ENCODE assay signal across 7 cellular contexts in the genomic region with DNA sequence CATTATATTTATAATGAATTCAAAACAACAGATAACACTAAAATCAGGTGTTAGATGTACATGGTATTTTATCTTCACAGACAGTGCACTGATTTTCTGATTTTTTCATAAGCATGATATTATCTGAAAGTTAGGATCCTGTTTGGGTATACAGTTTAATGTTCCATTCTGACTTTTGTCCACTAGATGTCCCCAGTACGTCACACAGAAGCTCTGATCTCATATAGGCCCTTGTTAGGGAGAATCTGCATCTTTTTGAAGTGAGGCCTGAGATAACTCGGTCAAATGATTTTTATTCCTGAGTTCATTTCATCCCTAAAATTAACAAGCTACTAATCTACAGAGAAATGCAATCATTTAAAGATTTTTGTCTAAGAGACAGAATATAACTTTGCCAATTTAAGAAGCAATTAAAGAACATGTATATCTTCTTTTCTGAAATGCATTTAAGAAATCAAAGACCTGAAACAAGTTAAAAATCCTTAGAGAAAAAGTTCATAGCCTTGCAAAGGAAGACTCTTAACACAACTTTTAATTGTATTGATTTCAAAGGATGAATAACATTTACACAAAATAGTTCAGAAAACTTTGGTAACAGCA.
DNase-seq lines count a peak whose midpoint lies in the region; ATAC-seq, FAIRE-seq and TF ChIP-seq lines count a peak whose summit lies in the region.

No MANE protein-coding gene starts in this region.

- no peaks in the 10 kb centered on the region for H3K9me1 ChIP-seq in K562 (ENCODE audit: control insufficient read depth, insufficient read depth, low read length)

- H4K20me1 ChIP-seq in K562 (replicated peaks; ENCODE audit: control insufficient read depth, insufficient read depth, low read length): no peaks in the 10 kb centered on the region

- peaks cover 13% of the 10 kb centered on the region for H3K4me1 Mint-ChIP-seq in stimulated activated naive CD8-positive, alpha-beta T cell treated with anti-CD3 and anti-CD28 coated beads, Interleukin-15, amount 100 ng/mL, for 72 hours

- H3K36me3 ChIP-seq in K562 (ENCODE audit: control insufficient read depth, insufficient read depth, low read length): no peaks in the 10 kb centered on the region

- H3K4me1 ChIP-seq in K562 (replicated peaks in 1 of 2; ENCODE audit: control insufficient read depth in 2 of 2, insufficient read depth in 2 of 2, low read length in 2 of 2): no peaks in the 10 kb centered on the region

- WGBS in K562 (ENCODE audit: insufficient coverage, low coverage, missing lambda C conversion rate): 0% methylated on average over 2 of the region's 2 CpGs

- DNase-seq in EH (ENCODE audit: low read depth): peak; percentile 72
- DNase-seq in NCI-H460 (ENCODE audit: extremely low read depth, low read depth): peak; percentile 66
- peak; percentile 52 to 70 (median 58) for DNase-seq in K562 (ENCODE audit: extremely low read depth in 1 of 4, low spot score in 3 of 4)
- DNase-seq in iPS-NIHi11 (ENCODE audit: low spot score): peak; percentile 38
- no peak for DNase-seq in stimulated activated naive CD8-positive, alpha-beta T cell treated with anti-CD3 and anti-CD28 coated beads, Interleukin-15, amount 100 ng/mL, for 72 hours

- H3K9ac ChIP-seq in K562 (ENCODE audit: insufficient read depth in 1 of 2, low read depth in 2 of 2, low read length in 2 of 2): no peak overlapping the region

- intact Hi-C loops in K562 (cut with micrococcal nuclease): loop anchor here (1.0 to 2.0 kb wide), 3 partner anchors 34 to 670 kb away; no protein-coding TSS in a partner anchor

- ATAC-seq in GM19395 (IDR thresholded peaks at IDR 0.05; ENCODE audit: unreplicated experiment) (peak; percentile 95), HG03196 (IDR thresholded peaks at IDR 0.05; ENCODE audit: unreplicated experiment) (peak; percentile 95), K562 (peak; percentile 97)
- ATAC-seq in stimulated activated naive CD8-positive, alpha-beta T cell treated with anti-CD3 and anti-CD28 coated beads, Interleukin-15, amount 100 ng/mL, for 72 hours: peak; percentile 86

- in situ Hi-C loops in K562 (cut with MboI): no loop called here

- no peak overlapping the region for H2AFZ ChIP-seq in K562 (ENCODE audit: low read depth, low read length)

- peak; percentile 82 for FAIRE-seq in K562 (lab: Jason Lieb, UNC)

- no peaks in the 10 kb centered on the region for H3K9me3 Mint-ChIP-seq in stimulated activated naive CD8-positive, alpha-beta T cell treated with anti-CD3 and anti-CD28 coated beads, Interleukin-15, amount 100 ng/mL, for 72 hours

- no peak overlapping the region for H3K27ac Mint-ChIP-seq in stimulated activated naive CD8-positive, alpha-beta T cell treated with anti-CD3 and anti-CD28 coated beads, Interleukin-15, amount 100 ng/mL, for 72 hours

- peak; percentile 61 to 84 (median 76) for TF ChIP-seq CTCF in K562 (IDR thresholded peaks at IDR 0.05 in 2 of 3, conservative IDR thresholded peaks at IDR 0.05 in 1 of 3; ENCODE audit: insufficient read depth in 2 of 3, low read depth in 1 of 3, low read length in 3 of 3)

- H3K79me2 ChIP-seq in K562 (ENCODE audit: control insufficient read depth, insufficient read depth, low read length): no peaks in the 10 kb centered on the region

- H3K9me3 ChIP-seq in K562 (replicated peaks; ENCODE audit: control insufficient read depth, insufficient read depth, low read depth, low read length): no peaks in the 10 kb centered on the region

- CTCF ChIA-PET in K562 (lab: Yijun Ruan, JAX; ENCODE audit: low intra/inter-chr PET ratio): interaction anchor here (0.8 to 1.8 kb wide), 3 partner anchors 97 to 671 kb away, joined by 5 to 10 read pairs (median 7); no protein-coding TSS in a partner anchor

- H3K4me3 Mint-ChIP-seq in stimulated activated naive CD8-positive, alpha-beta T cell treated with anti-CD3 and anti-CD28 coated beads, Interleukin-15, amount 100 ng/mL, for 72 hours: no peak overlapping the region

- no peaks in the 10 kb centered on the region for H3K27me3 ChIP-seq in K562 (ENCODE audit: control insufficient read depth in 2 of 2, insufficient read depth in 2 of 2, low read length in 2 of 2)

- H3K4me3 ChIP-seq in K562: no peak overlapping the region

- TF ChIP-seq EP300 in K562 (IDR thresholded peaks at IDR 0.05; ENCODE audit: low read length): no peak

- BruUV-seq in K562 (replicated peaks; lab: Mats Ljungman, UMichigan): no TSS peak

- peak; percentile 83 to 86 for TF ChIP-seq RAD21 in K562 (CRISPR knock-in tag; conservative IDR thresholded peaks at IDR 0.05 in 1 of 2, IDR thresholded peaks at IDR 0.05 in 1 of 2)

- no peaks in the 10 kb centered on the region for H3K27me3 Mint-ChIP-seq in stimulated activated naive CD8-positive, alpha-beta T cell treated with anti-CD3 and anti-CD28 coated beads, Interleukin-15, amount 100 ng/mL, for 72 hours

- POLR2A ChIA-PET in K562 (lab: Yijun Ruan, JAX): no interaction called here

- no peak overlapping the region for H3K4me2 ChIP-seq in K562 (ENCODE audit: insufficient read depth, low read length)

- no peak overlapping the region for H3K27ac ChIP-seq in K562 (ENCODE audit: extremely low read depth, low read depth, low read length)

- TF ChIP-seq POLR2A in K562 (conservative IDR thresholded peaks at IDR 0.05): no peak

TF ChIP-seq in K562, 482 proteins besides CTCF, POLR2A, EP300 and RAD21:
- TF ChIP-seq SMC3 (conservative IDR thresholded peaks at IDR 0.05; ENCODE audit: insufficient read depth, low read depth, low read length) (peak; percentile 50; the same call in 1 of the 2 replicates), ZNF184 (CRISPR knock-in tag; IDR thresholded peaks at IDR 0.05) (no peak), MYBL2 (IDR thresholded peaks at IDR 0.05; ENCODE audit: low read depth) (no peak), MYBL2 (CRISPR knock-in tag; IDR thresholded peaks at IDR 0.05; ENCODE audit: borderline replicate concordance) (no peak), KDM1A (IDR thresholded peaks at IDR 0.05) (0 out of 4 replicates have a peak, but pooled peaks of 1 of the 2 experiments have one; percentile 12), DEAF1 (CRISPR knock-in tag; IDR thresholded peaks at IDR 0.05) (peak; percentile 80), KLF16 (IDR thresholded peaks at IDR 0.05) (peak; percentile 48; the same call in 1 of the 2 replicates), CREM (IDR thresholded peaks at IDR 0.05; ENCODE audit: low read depth) (0 out of 2 replicates have a peak, but pooled peaks have one; percentile 12), HIVEP1 (CRISPR knock-in tag; IDR thresholded peaks at IDR 0.05) (no peak), MAZ (CRISPR knock-in tag; conservative IDR thresholded peaks at IDR 0.05 in 1 of 2, IDR thresholded peaks at IDR 0.05 in 1 of 2) (0 out of 4 replicates have a peak, but pooled peaks of 1 of the 2 experiments have one; percentile 25), ZNF395 (CRISPR knock-in tag; IDR thresholded peaks at IDR 0.05) (no peak)
- TF ChIP-seq, protein P1, sequence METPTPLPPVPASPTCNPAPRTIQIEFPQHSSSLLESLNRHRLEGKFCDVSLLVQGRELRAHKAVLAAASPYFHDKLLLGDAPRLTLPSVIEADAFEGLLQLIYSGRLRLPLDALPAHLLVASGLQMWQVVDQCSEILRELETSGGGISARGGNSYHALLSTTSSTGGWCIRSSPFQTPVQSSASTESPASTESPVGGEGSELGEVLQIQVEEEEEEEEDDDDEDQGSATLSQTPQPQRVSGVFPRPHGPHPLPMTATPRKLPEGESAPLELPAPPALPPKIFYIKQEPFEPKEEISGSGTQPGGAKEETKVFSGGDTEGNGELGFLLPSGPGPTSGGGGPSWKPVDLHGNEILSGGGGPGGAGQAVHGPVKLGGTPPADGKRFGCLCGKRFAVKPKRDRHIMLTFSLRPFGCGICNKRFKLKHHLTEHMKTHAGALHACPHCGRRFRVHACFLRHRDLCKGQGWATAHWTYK (CRISPR knock-in tag; IDR thresholded peaks at IDR 0.05): 0 out of 2 replicates have a peak, but pooled peaks have one; percentile 23

Comparison
In these comparisons a context has a peak if more than half of its experiments do, and no peak if none do; other contexts are left out.
1. DNase-seq: peak in EH (single experiment), NCI-H460 (single experiment), K562 (4 of 4) and iPS-NIHi11 (single experiment); none in stimulated activated naive CD8-positive, alpha-beta T cell treated with anti-CD3 and anti-CD28 coated beads, Interleukin-15, amount 100 ng/mL, for 72 hours (0 of 2).
2. Peak in every context shown above with its lines, with median percentiles within 50 percentile points of each other: ATAC-seq.